23 cellular contexts compared by ENCODE assay signal in the genomic region with DNA sequence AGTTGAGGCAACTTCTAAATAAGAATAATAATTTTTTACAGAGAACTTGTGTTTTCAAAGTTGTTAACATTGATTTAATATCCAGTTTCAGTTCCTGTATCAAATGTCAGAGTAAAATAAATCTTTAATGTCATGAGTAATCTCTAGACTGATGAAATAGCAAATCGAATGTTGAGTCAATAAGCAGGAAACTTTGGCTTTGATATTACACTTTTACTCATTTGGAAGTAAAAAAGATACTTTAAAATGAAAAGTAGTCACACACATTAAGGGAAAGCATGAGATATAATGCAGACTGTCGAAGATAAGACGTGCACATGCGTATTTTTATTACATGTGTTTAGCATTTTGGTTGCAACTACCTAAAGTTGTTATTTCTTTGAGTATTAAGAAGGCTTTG.
DNase-seq lines count a peak whose midpoint lies in the region; ATAC-seq and TF ChIP-seq lines count a peak whose summit lies in the region.
"Had no signal": no experiment of that assay in that cellular context is flagged by ENCODE, and none has a peak within 500 bp of the region (broad histone marks: within the 10 kb centered on the region; RNA-seq: fewer than 3 reads in every experiment).

No MANE protein-coding gene starts in this region.

- intact Hi-C loops in activated CD8-positive, alpha-beta T cell treated with anti-CD3 and anti-CD28 coated beads for 36 hours (cut with micrococcal nuclease): no loop called here
- intact Hi-C loops in PC-3 (cut with micrococcal nuclease): no loop called here

- H3K4me2 ChIP-seq in PC-3 (ENCODE audit: low read length): peak overlapping the region; percentile 47
- H3K4me2 ChIP-seq: BLaER1 had no signal

- no peak for TF ChIP-seq CTCF in activated CD8-positive, alpha-beta T cell treated with anti-CD3 and anti-CD28 coated beads for 36 hours (IDR thresholded peaks at IDR 0.05)
- no peak for TF ChIP-seq CTCF in PC-3 (conservative IDR thresholded peaks at IDR 0.05; ENCODE audit: low read depth, low read length)
- TF ChIP-seq CTCF in fibroblast of mammary gland (conservative IDR thresholded peaks at IDR 0.05; ENCODE audit: control insufficient read depth, insufficient read depth, low read depth, low read length): no peak
- no peak for TF ChIP-seq CTCF in WERI-Rb-1 (IDR thresholded peaks at IDR 0.05; ENCODE audit: low read depth, low read length)

- no peak for DNase-seq in activated CD8-positive, alpha-beta T cell treated with anti-CD3 and anti-CD28 coated beads for 36 hours
- DNase-seq in activated CD8-positive, alpha-beta T cell treated with anti-CD3 and anti-CD28 coated beads, Interleukin-2, amount 10 ng/mL, durations not matched to agents 7 days and 5 days: no peak
- DNase-seq in PC-3: peak; percentile 55
- DNase-seq in fibroblast of mammary gland (ENCODE audit: low read depth): peak; percentile 42
- DNase-seq in stimulated activated naive CD8-positive, alpha-beta T cell treated with anti-CD3 and anti-CD28 coated beads, Interleukin-15, Interleukin-2, amounts not matched to agents 100 U/mL and 50 U/mL, for 24 hours: no peak
- DNase-seq in HT-29 (ENCODE audit: low spot score): no peak
- no peak for DNase-seq in WERI-Rb-1
- DNase-seq in naive thymus-derived CD8-positive, alpha-beta T cell: no peak
- DNase-seq: activated CD4-positive, alpha-beta T cell treated with anti-CD3 and anti-CD28 coated beads for 4 hours; activated CD8-positive, alpha-beta memory T cell treated with anti-CD3 and anti-CD28 coated beads, Interleukin-2, amount 10 ng/mL, durations not matched to agents 7 days and 5 days; activated effector memory CD4-positive, alpha-beta T cell treated with Interleukin-2 at 50 U/mL for 16 hours; adrenal gland; DMS53; effector memory CD8-positive, alpha-beta T cell; GDM1; NCI-H187 treated with DMSO at 0.1 percent for 48 hours; NCI-H526 treated with DMSO at 0.1 percent for 48 hours; stimulated activated CD8-positive, alpha-beta memory T cell treated with anti-CD3 and anti-CD28 coated beads, Interleukin-4, amount 100 ng/mL, for 48 hours; upper lobe of right lung had no signal

- H3K27ac ChIP-seq in PC-3 (ENCODE audit: low read length) (peak overlapping the region; percentile 55), WERI-Rb-1 (no peak overlapping the region)
- H3K27ac ChIP-seq: adrenal gland, BLaER1, coronary artery, prostate gland, upper lobe of right lung had no signal

- H3K9me3 ChIP-seq in PC-3 (ENCODE audit: low read length) (no peaks in the 10 kb centered on the region), WERI-Rb-1 (ENCODE audit: severe bottlenecking) (no peaks in the 10 kb centered on the region)
- H3K9me3 ChIP-seq: adrenal gland, prostate gland, upper lobe of right lung had no signal

- H3K4me1 Mint-ChIP-seq in activated CD8-positive, alpha-beta T cell treated with anti-CD3 and anti-CD28 coated beads for 36 hours (ENCODE audit: low read depth): peaks cover 29% of the 10 kb centered on the region
- H3K4me1 Mint-ChIP-seq in activated CD8-positive, alpha-beta T cell treated with anti-CD3 and anti-CD28 coated beads, Interleukin-2, amount 10 ng/mL, durations not matched to agents 7 days and 5 days (ENCODE audit: low read depth): peaks cover 8% of the 10 kb centered on the region
- H3K4me1 Mint-ChIP-seq in naive thymus-derived CD8-positive, alpha-beta T cell: peaks cover 13 to 17% (median 15%) of the 10 kb centered on the region in 4 donors

- BruUV-seq in PC-3 (replicated peaks; lab: Mats Ljungman, UMichigan): no TSS peak

- no peak overlapping the region for H3K4me3 ChIP-seq in PC-3 (ENCODE audit: low read length)
- no peak overlapping the region for H3K4me3 ChIP-seq in fibroblast of mammary gland (ENCODE audit: control insufficient read depth, low read depth, low read length)
- no peak overlapping the region for H3K4me3 ChIP-seq in WERI-Rb-1 (ENCODE audit: low read depth, low read length)
- H3K4me3 ChIP-seq: adrenal gland, BLaER1, coronary artery, lung, prostate gland, upper lobe of right lung had no signal

- peak; percentile 62 for ATAC-seq in activated CD8-positive, alpha-beta T cell treated with anti-CD3 and anti-CD28 coated beads for 36 hours
- no peak for ATAC-seq in activated CD8-positive, alpha-beta T cell treated with anti-CD3 and anti-CD28 coated beads, Interleukin-2, amount 10 ng/mL, durations not matched to agents 7 days and 5 days
- ATAC-seq in PC-3: peak; percentile 19
- peak; percentile 36 for ATAC-seq in stimulated activated naive CD8-positive, alpha-beta T cell treated with anti-CD3 and anti-CD28 coated beads, Interleukin-15, Interleukin-2, amounts not matched to agents 100 U/mL and 50 U/mL, for 24 hours
- ATAC-seq in naive thymus-derived CD8-positive, alpha-beta T cell: no peak
- ATAC-seq: activated CD8-positive, alpha-beta memory T cell treated with anti-CD3 and anti-CD28 coated beads, Interleukin-2, amount 10 ng/mL, durations not matched to agents 7 days and 5 days; effector memory CD8-positive, alpha-beta T cell; upper lobe of right lung had no signal

- no peaks in the 10 kb centered on the region for H3F3A ChIP-seq in PC-3 (ENCODE audit: low read length, unreplicated experiment)

- H3K9me3 Mint-ChIP-seq in activated CD8-positive, alpha-beta T cell treated with anti-CD3 and anti-CD28 coated beads for 36 hours: no peaks in the 10 kb centered on the region
- H3K9me3 Mint-ChIP-seq in activated CD8-positive, alpha-beta T cell treated with anti-CD3 and anti-CD28 coated beads, Interleukin-2, amount 10 ng/mL, durations not matched to agents 7 days and 5 days (ENCODE audit: insufficient read depth): peaks cover 5% of the 10 kb centered on the region
- peaks cover 0 to 3% (median under 1%) of the 10 kb centered on the region in 9 donors for H3K9me3 Mint-ChIP-seq in naive thymus-derived CD8-positive, alpha-beta T cell
- H3K9me3 Mint-ChIP-seq: effector memory CD8-positive, alpha-beta T cell had no signal

- H3K27me3 ChIP-seq in PC-3 (ENCODE audit: low read length) (no peaks in the 10 kb centered on the region), WERI-Rb-1 (ENCODE audit: insufficient read depth, low read depth, severe bottlenecking) (no peaks in the 10 kb centered on the region)
- H3K27me3 ChIP-seq: adrenal gland, BLaER1, upper lobe of right lung had no signal

- H3K36me3 ChIP-seq in PC-3 (ENCODE audit: low read depth, low read length) (no peaks in the 10 kb centered on the region), WERI-Rb-1 (no peaks in the 10 kb centered on the region)
- H3K36me3 ChIP-seq: adrenal gland, BLaER1, prostate gland, upper lobe of right lung had no signal

- no peak overlapping the region for H3K9ac ChIP-seq in PC-3 (ENCODE audit: low read length)
- H3K9ac ChIP-seq: BLaER1 had no signal

- H2AFZ ChIP-seq in PC-3 (ENCODE audit: low read length): no peak overlapping the region

- no peak overlapping the region for H3K27ac Mint-ChIP-seq in activated CD8-positive, alpha-beta T cell treated with anti-CD3 and anti-CD28 coated beads for 36 hours
- H3K27ac Mint-ChIP-seq in activated CD8-positive, alpha-beta T cell treated with anti-CD3 and anti-CD28 coated beads, Interleukin-2, amount 10 ng/mL, durations not matched to agents 7 days and 5 days: no peak overlapping the region
- no peak overlapping the region for H3K27ac Mint-ChIP-seq in naive thymus-derived CD8-positive, alpha-beta T cell
- H3K27ac Mint-ChIP-seq: activated CD8-positive, alpha-beta memory T cell treated with anti-CD3 and anti-CD28 coated beads, Interleukin-2, amount 10 ng/mL, durations not matched to agents 7 days and 5 days; effector memory CD8-positive, alpha-beta T cell had no signal

- H3K27me3 Mint-ChIP-seq in activated CD8-positive, alpha-beta T cell treated with anti-CD3 and anti-CD28 coated beads for 36 hours: no peaks in the 10 kb centered on the region
- no peaks in the 10 kb centered on the region for H3K27me3 Mint-ChIP-seq in activated CD8-positive, alpha-beta T cell treated with anti-CD3 and anti-CD28 coated beads, Interleukin-2, amount 10 ng/mL, durations not matched to agents 7 days and 5 days (ENCODE audit: low read depth)
- no peaks in the 10 kb centered on the region for H3K27me3 Mint-ChIP-seq in naive thymus-derived CD8-positive, alpha-beta T cell
- H3K27me3 Mint-ChIP-seq: activated CD8-positive, alpha-beta memory T cell treated with anti-CD3 and anti-CD28 coated beads, Interleukin-2, amount 10 ng/mL, durations not matched to agents 7 days and 5 days; effector memory CD8-positive, alpha-beta T cell had no signal

- CTCF ChIA-PET in activated CD8-positive, alpha-beta T cell treated with anti-CD3 and anti-CD28 coated beads for 36 hours (lab: Charles Lee): no interaction called here
- CTCF ChIA-PET in activated CD8-positive, alpha-beta T cell treated with anti-CD3 and anti-CD28 coated beads, Interleukin-2, amount 10 ng/mL, durations not matched to agents 7 days and 5 days (lab: Charles Lee): no interaction called here
- CTCF ChIA-PET in PC-3 (lab: Charles Lee): no interaction called here

- peaks cover 26% of the 10 kb centered on the region for H3K4me1 ChIP-seq in PC-3 (ENCODE audit: insufficient read depth, low read length)
- H3K4me1 ChIP-seq: adrenal gland, BLaER1, prostate gland, upper lobe of right lung had no signal

- no peaks in the 10 kb centered on the region for H3K79me2 ChIP-seq in PC-3 (ENCODE audit: low read length)

- no peaks in the 10 kb centered on the region for H4K20me1 ChIP-seq in PC-3 (ENCODE audit: low read length)
- H4K20me1 ChIP-seq: BLaER1 had no signal

- no peaks in the 10 kb centered on the region for H3K36me3 Mint-ChIP-seq in activated CD8-positive, alpha-beta T cell treated with anti-CD3 and anti-CD28 coated beads for 36 hours (ENCODE audit: low read depth)
- no peaks in the 10 kb centered on the region for H3K36me3 Mint-ChIP-seq in activated CD8-positive, alpha-beta T cell treated with anti-CD3 and anti-CD28 coated beads, Interleukin-2, amount 10 ng/mL, durations not matched to agents 7 days and 5 days (ENCODE audit: low read depth)
- H3K36me3 Mint-ChIP-seq in naive thymus-derived CD8-positive, alpha-beta T cell: peaks cover 0 to 4% (median 1%) of the 10 kb centered on the region in 3 donors

- POLR2A ChIA-PET in activated CD8-positive, alpha-beta T cell treated with anti-CD3 and anti-CD28 coated beads for 36 hours (lab: Charles Lee): no interaction called here
- POLR2A ChIA-PET in activated CD8-positive, alpha-beta T cell treated with anti-CD3 and anti-CD28 coated beads, Interleukin-2, amount 10 ng/mL, durations not matched to agents 7 days and 5 days (lab: Charles Lee): no interaction called here
- POLR2A ChIA-PET in PC-3 (lab: Charles Lee; ENCODE audit: unreplicated experiment): no interaction called here
- POLR2A ChIA-PET in naive thymus-derived CD8-positive, alpha-beta T cell (lab: Charles Lee): no interaction called here

- H3K9me2 ChIP-seq in PC-3 (replicated peaks; ENCODE audit: low read length): no peaks in the 10 kb centered on the region

- H3K4me3 Mint-ChIP-seq in activated CD8-positive, alpha-beta T cell treated with anti-CD3 and anti-CD28 coated beads for 36 hours: no peak overlapping the region
- H3K4me3 Mint-ChIP-seq in activated CD8-positive, alpha-beta T cell treated with anti-CD3 and anti-CD28 coated beads, Interleukin-2, amount 10 ng/mL, durations not matched to agents 7 days and 5 days: no peak overlapping the region
- no peak overlapping the region for H3K4me3 Mint-ChIP-seq in naive thymus-derived CD8-positive, alpha-beta T cell
- H3K4me3 Mint-ChIP-seq: activated CD8-positive, alpha-beta memory T cell treated with anti-CD3 and anti-CD28 coated beads, Interleukin-2, amount 10 ng/mL, durations not matched to agents 7 days and 5 days; effector memory CD8-positive, alpha-beta T cell had no signal

Comparison
In these comparisons a context has a peak if more than half of its experiments do, and no peak if none do; other contexts are left out.
1. ATAC-seq: peak in activated CD8-positive, alpha-beta T cell treated with anti-CD3 and anti-CD28 coated beads for 36 hours (single experiment), PC-3 (single experiment) and stimulated activated naive CD8-positive, alpha-beta T cell treated with anti-CD3 and anti-CD28 coated beads, Interleukin-15, Interleukin-2, amounts not matched to agents 100 U/mL and 50 U/mL, for 24 hours (single experiment); none in activated CD8-positive, alpha-beta T cell treated with anti-CD3 and anti-CD28 coated beads, Interleukin-2, amount 10 ng/mL, durations not matched to agents 7 days and 5 days (single experiment) and naive thymus-derived CD8-positive, alpha-beta T cell (0 of 2).
2. DNase-seq: peak in PC-3 (single experiment) and fibroblast of mammary gland (single experiment); none in activated CD8-positive, alpha-beta T cell treated with anti-CD3 and anti-CD28 coated beads for 36 hours (single experiment), activated CD8-positive, alpha-beta T cell treated with anti-CD3 and anti-CD28 coated beads, Interleukin-2, amount 10 ng/mL, durations not matched to agents 7 days and 5 days (single experiment), stimulated activated naive CD8-positive, alpha-beta T cell treated with anti-CD3 and anti-CD28 coated beads, Interleukin-15, Interleukin-2, amounts not matched to agents 100 U/mL and 50 U/mL, for 24 hours (single experiment), HT-29 (single experiment), WERI-Rb-1 (single experiment) and naive thymus-derived CD8-positive, alpha-beta T cell (0 of 10).